ENCODE assay signal across 8 cellular contexts in the genomic region with DNA sequence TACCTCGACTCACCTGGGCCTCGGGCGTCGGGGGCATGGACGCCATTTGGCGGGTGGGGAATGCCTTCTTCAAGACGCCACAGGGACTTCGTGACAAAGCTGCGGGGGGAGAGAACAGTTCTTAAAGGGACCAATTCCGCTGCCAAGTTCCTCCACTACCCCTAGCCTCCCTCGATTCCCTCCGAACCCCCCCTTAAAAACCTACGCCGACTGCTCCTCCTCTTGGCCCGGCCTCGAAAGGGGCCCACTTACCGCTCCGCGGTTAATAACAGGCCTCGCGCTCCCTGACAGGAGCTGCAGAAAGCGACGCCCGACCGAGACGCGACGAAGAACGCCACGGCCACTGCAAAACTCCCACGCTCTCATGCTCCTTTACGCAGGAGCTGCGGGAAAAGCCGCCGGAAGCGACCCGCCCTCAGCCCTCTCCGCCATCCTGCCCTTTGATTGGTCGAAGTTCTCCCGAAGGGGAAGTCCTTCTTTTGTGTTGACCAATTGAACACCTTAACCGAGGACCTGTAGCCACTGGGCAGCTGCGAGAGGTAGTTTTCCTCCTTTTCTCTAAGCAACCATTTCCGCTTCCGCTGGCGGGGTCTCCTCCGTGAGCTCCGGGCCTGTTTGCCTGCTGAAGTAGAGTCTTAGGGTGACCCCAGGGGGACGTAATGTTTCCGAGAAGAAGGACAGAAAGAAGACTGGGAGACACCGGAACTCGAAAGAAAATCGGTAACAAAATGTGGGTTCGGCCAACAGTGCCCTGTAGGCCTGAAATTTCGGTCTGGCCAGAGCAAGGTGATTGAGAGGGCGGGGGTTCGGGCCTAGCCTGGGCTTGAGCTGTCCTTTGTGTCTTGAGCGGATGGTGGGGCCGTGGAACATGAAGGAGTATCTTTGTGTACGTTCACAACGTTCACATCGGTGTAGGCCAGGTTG. TPM values are rescaled to one million over a fixed set of nuclear protein-coding genes. Genes with fewer than 3 reads are reported as not detected.
DNase-seq lines count a peak whose midpoint lies in the region; ATAC-seq and TF ChIP-seq lines count a peak whose summit lies in the region.

A gene (plus strand): TSS at position 573 of the 924 bp plus-strand sequence. CDS start 32,548 bp downstream, outside the sequence.
A gene with protein sequence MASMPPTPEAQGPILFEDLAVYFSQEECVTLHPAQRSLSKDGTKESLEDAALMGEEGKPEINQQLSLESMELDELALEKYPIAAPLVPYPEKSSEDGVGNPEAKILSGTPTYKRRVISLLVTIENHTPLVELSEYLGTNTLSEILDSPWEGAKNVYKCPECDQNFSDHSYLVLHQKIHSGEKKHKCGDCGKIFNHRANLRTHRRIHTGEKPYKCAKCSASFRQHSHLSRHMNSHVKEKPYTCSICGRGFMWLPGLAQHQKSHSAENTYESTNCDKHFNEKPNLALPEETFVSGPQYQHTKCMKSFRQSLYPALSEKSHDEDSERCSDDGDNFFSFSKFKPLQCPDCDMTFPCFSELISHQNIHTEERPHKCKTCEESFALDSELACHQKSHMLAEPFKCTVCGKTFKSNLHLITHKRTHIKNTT (minus strand): TSS at position 397 of the 924 bp plus-strand sequence. CDS start 351 bp downstream, at position 46.

- H3K4me2 ChIP-seq in Karpas-422 (ENCODE audit: low read depth, low read length, poor library complexity, severe bottlenecking), result peak within 1 kb of the TSS; percentile 55

- no peaks in the 10 kb centered on the region for H4K20me1 ChIP-seq in Karpas-422 (ENCODE audit: insufficient read depth, low read depth, low read length)

- peak within 1 kb of the TSS; percentile 68 for H3K9ac ChIP-seq in Karpas-422 (ENCODE audit: low read length)

- peaks cover 6% of the 10 kb centered on the region for H3K36me3 ChIP-seq in Karpas-422 (ENCODE audit: insufficient read depth, low read length)
- peaks cover 30% of the 10 kb centered on the region for H3K36me3 ChIP-seq in SJSA1
- H3K36me3 ChIP-seq in suprapubic skin, result peaks cover 13% of the 10 kb centered on the region

- H2AFZ ChIP-seq in Karpas-422 (ENCODE audit: low read length), result no peak within 1 kb of the TSS

- WGBS in suprapubic skin, result 50% methylated on average over 61 of the region's 61 CpGs

- H3K27me3 ChIP-seq in Karpas-422 (ENCODE audit: low read length) (no peaks in the 10 kb centered on the region), SJSA1 (replicated peaks) (no peaks in the 10 kb centered on the region), suprapubic skin (no peaks in the 10 kb centered on the region)

- H3K4me1 ChIP-seq in Karpas-422 (ENCODE audit: low read length), result peaks cover 9% of the 10 kb centered on the region; the same call in 1 of the 2 replicates
- no peaks in the 10 kb centered on the region for H3K4me1 ChIP-seq in SJSA1 (replicated peaks)
- H3K4me1 ChIP-seq in suprapubic skin, result peaks cover 9% of the 10 kb centered on the region

- ATAC-seq in GM21723 (IDR thresholded peaks at IDR 0.05; ENCODE audit: unreplicated experiment), result peak; percentile 86

- TF ChIP-seq POLR2A in suprapubic skin (IDR thresholded peaks at IDR 0.05), result no peak

- TF ChIP-seq EP300 in suprapubic skin (IDR thresholded peaks at IDR 0.05), result no peak

- H3K4me3 ChIP-seq in Karpas-422 (ENCODE audit: low read length) (peak within 1 kb of the TSS; percentile 68), SJSA1 (peak within 1 kb of the TSS; percentile 50), suprapubic skin (peak within 1 kb of the TSS; percentile 57)

- H3K9me3 ChIP-seq in Karpas-422 (ENCODE audit: low read length), result no peaks in the 10 kb centered on the region
- H3K9me3 ChIP-seq in SJSA1 (replicated peaks), result no peaks in the 10 kb centered on the region; the same call in 1 of the 2 replicates
- H3K9me3 ChIP-seq in suprapubic skin, result no peaks in the 10 kb centered on the region

- H3K79me2 ChIP-seq in Karpas-422 (ENCODE audit: low read length), result peaks cover 27% of the 10 kb centered on the region

- H3K9me2 ChIP-seq in Karpas-422 (replicated peaks; ENCODE audit: insufficient read depth, low read length), result no peaks in the 10 kb centered on the region

- no peak within 1 kb of the TSS for H3K27ac ChIP-seq in Karpas-422 (ENCODE audit: low read length)
- H3K27ac ChIP-seq in SJSA1, result peak within 1 kb of the TSS; percentile 52
- H3K27ac ChIP-seq in suprapubic skin, result peak within 1 kb of the TSS; percentile 56

- TF ChIP-seq CTCF in suprapubic skin (IDR thresholded peaks at IDR 0.05), result no peak

- DNase-seq in DMS153 treated with DMSO at 0.1 percent for 48 hours (lab: John Stamatoyannopoulos, UW; ENCODE audit: unreplicated experiment), result peak; percentile 58
- peak; percentile 94 for DNase-seq in Karpas-422
- peak; percentile 83 to 87 for DNase-seq in SJSA1 (ENCODE audit: low read depth in 1 of 2, low spot score in 2 of 2)
- peak; percentile 79 for DNase-seq in activated naive CD4-positive, alpha-beta T cell treated with anti-CD3 and anti-CD28 coated beads, Interleukin-2, amount 50 U/mL, for 16 hours
- peak; percentile 88 for DNase-seq in globus pallidus (ENCODE audit: low spot score)
- peak; percentile 72 for DNase-seq in non-pigmented ciliary epithelial cell (ENCODE audit: low read depth)
- DNase-seq in suprapubic skin (ENCODE audit: low spot score in 2 of 2), result peak; percentile 84 to 90

RNA-seq across cellular contexts. Expression of the first gene that starts in this region (rescaled TPM):
- total RNA-seq in Karpas-422 (2014; rRNA removed; shearing (Covaris generic); ENCODE audit: low replicate concordance), result 15.1 and 18.4 TPM in 2 replicates
- 4.6 and 6.8 TPM in 2 replicates for total RNA-seq in SJSA1 (2014; rRNA removed; shearing (Covaris generic))
- 10 to 100 TPM; 20.9 to 40.2 (median 26.4) TPM for total RNA-seq in suprapubic skin

RNA-seq across cellular contexts. Expression of the second gene that starts in this region (rescaled TPM):
- 1.3 and 3.1 TPM in 2 replicates for total RNA-seq in Karpas-422 (2014; rRNA removed; shearing (Covaris generic); ENCODE audit: low replicate concordance)
- 2.1 and 2.9 TPM in 2 replicates for total RNA-seq in SJSA1 (2014; rRNA removed; shearing (Covaris generic))
- total RNA-seq in suprapubic skin, result 1 to 10 TPM; 1.5 to 4.3 (median 2.4) TPM
